21 cellular contexts compared by ENCODE assay signal in the genomic region with DNA sequence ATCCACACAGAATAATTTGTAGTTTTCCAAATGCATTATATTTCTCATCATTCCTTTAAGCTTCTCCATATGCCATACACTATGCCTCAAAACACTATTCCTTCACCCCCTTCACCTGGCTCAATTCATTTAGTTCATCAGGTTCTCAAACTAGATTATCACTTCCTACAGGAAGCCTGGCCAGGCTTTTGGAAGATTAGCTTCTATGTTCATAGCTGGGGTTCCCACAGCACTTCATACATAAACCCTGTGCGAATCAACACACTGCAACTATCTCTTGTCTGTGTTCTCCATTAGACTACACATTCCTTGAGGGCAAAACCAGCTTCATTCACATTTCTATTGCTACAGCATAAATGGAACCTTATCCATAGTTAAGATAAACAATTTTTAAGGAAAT. TPM values are rescaled to one million over a fixed set of nuclear protein-coding genes. Genes with fewer than 3 reads are reported as not detected.
A peak's percentile ranks its signal among the peaks of the same experiment; 100 is the strongest.
DNase-seq lines count a peak whose midpoint lies in the region; ATAC-seq, FAIRE-seq and TF ChIP-seq lines count a peak whose summit lies in the region.
"Had no signal": no experiment of that assay in that cellular context is flagged by ENCODE, and none has a peak within 500 bp of the region (broad histone marks: within the 10 kb centered on the region; RNA-seq: fewer than 3 reads in every experiment).

No MANE protein-coding gene starts in this region.

- TF ChIP-seq CTCF in SK-N-SH (IDR thresholded peaks at IDR 0.05), result no peak

- no peak for TF ChIP-seq POLR2A in H54 (IDR thresholded peaks at IDR 0.05; ENCODE audit: low read depth, low read length)

- DNase-seq in activated naive CD8-positive, alpha-beta T cell treated with anti-CD3 and anti-CD28 coated beads for 36 hours, result no peak
- DNase-seq in CD8-positive, alpha-beta memory T cell, result no peak
- no peak for DNase-seq in central memory CD8-positive, alpha-beta T cell (ENCODE audit: low spot score in 2 of 2)
- DNase-seq in stimulated activated effector memory CD8-positive, alpha-beta T cell treated with anti-CD3 and anti-CD28 coated beads, Interleukin-12 subunit alpha, Interleukin-12 subunit beta, amount 100 ng/mL, for 72 hours (ENCODE audit: low spot score in 2 of 2), result no peak
- DNase-seq in H54 (ENCODE audit: insufficient read length, low spot score), result no peak
- no peak for DNase-seq in SK-N-SH
- DNase-seq: C1 segment of cervical spinal cord, Caco-2, DMS153, EL, H9, Kasumi-1, MM.1S, NCI-H1092 treated with DMSO at 0.1 percent for 48 hours, NCI-H2081 treated with DMSO at 0.1 percent for 48 hours, NCI-H2227 treated with DMSO at 0.1 percent for 48 hours, NCI-H524 had no signal

- peaks cover 3% of the 10 kb centered on the region for H3K36me3 ChIP-seq in CD8-positive, alpha-beta memory T cell (ENCODE audit: insufficient read depth, low read length)
- peaks cover 0 to 8% of the 10 kb centered on the region in 2 experiments for H3K36me3 ChIP-seq in SK-N-SH (replicated peaks in 1 of 2; ENCODE audit: control insufficient read depth in 1 of 2, insufficient read depth in 2 of 2, low read length in 1 of 2)

- H3K27ac ChIP-seq in CD8-positive, alpha-beta memory T cell (ENCODE audit: low read depth, low read length), result no peak overlapping the region
- H3K27ac ChIP-seq in SK-N-SH (ENCODE audit: low read depth in 2 of 2, low read length in 1 of 2), result no peak overlapping the region
- H3K27ac ChIP-seq: A549 had no signal

- H3K9me3 Mint-ChIP-seq in activated naive CD8-positive, alpha-beta T cell (ENCODE audit: low read depth), result no peaks in the 10 kb centered on the region
- H3K9me3 Mint-ChIP-seq in activated naive CD8-positive, alpha-beta T cell treated with anti-CD3 and anti-CD28 coated beads for 36 hours, result peaks cover under 1% of the 10 kb centered on the region
- no peaks in the 10 kb centered on the region for H3K9me3 Mint-ChIP-seq in CD8-positive, alpha-beta memory T cell
- H3K9me3 Mint-ChIP-seq in central memory CD8-positive, alpha-beta T cell, result no peaks in the 10 kb centered on the region
- H3K9me3 Mint-ChIP-seq in stimulated activated effector memory CD8-positive, alpha-beta T cell treated with anti-CD3 and anti-CD28 coated beads, Interleukin-12 subunit alpha, Interleukin-12 subunit beta, amount 100 ng/mL, for 72 hours, result no peaks in the 10 kb centered on the region
- H3K9me3 Mint-ChIP-seq: H9 had no signal

- TF ChIP-seq EP300 in SK-N-SH (IDR thresholded peaks at IDR 0.05; ENCODE audit: borderline replicate concordance in 1 of 2, low read depth in 1 of 2, low read length in 1 of 2), result no peak

- peaks cover 17% of the 10 kb centered on the region for H3K4me1 Mint-ChIP-seq in activated naive CD8-positive, alpha-beta T cell (ENCODE audit: low read depth)
- H3K4me1 Mint-ChIP-seq in activated naive CD8-positive, alpha-beta T cell treated with anti-CD3 and anti-CD28 coated beads for 36 hours, result peaks cover 17% of the 10 kb centered on the region
- peaks cover 16 to 33% (median 30%) of the 10 kb centered on the region in 3 donors for H3K4me1 Mint-ChIP-seq in CD8-positive, alpha-beta memory T cell
- peaks cover 24% of the 10 kb centered on the region for H3K4me1 Mint-ChIP-seq in central memory CD8-positive, alpha-beta T cell
- peaks cover 18% of the 10 kb centered on the region for H3K4me1 Mint-ChIP-seq in stimulated activated effector memory CD8-positive, alpha-beta T cell treated with anti-CD3 and anti-CD28 coated beads, Interleukin-12 subunit alpha, Interleukin-12 subunit beta, amount 100 ng/mL, for 72 hours
- H3K4me1 Mint-ChIP-seq: H9 had no signal

- peak overlapping the region; percentile 1 for H3K27ac Mint-ChIP-seq in activated naive CD8-positive, alpha-beta T cell
- no peak overlapping the region for H3K27ac Mint-ChIP-seq in activated naive CD8-positive, alpha-beta T cell treated with anti-CD3 and anti-CD28 coated beads for 36 hours
- H3K27ac Mint-ChIP-seq in CD8-positive, alpha-beta memory T cell, result peak overlapping the region in 7 of 8 donors; percentile 1 to 59 (median 21)
- H3K27ac Mint-ChIP-seq in central memory CD8-positive, alpha-beta T cell (ENCODE audit: low read depth), result peak overlapping the region; percentile 24
- peak overlapping the region; percentile 9 for H3K27ac Mint-ChIP-seq in stimulated activated effector memory CD8-positive, alpha-beta T cell treated with anti-CD3 and anti-CD28 coated beads, Interleukin-12 subunit alpha, Interleukin-12 subunit beta, amount 100 ng/mL, for 72 hours

- H3K9ac ChIP-seq in SK-N-SH, result no peak overlapping the region

- TF ChIP-seq RAD21 in SK-N-SH (IDR thresholded peaks at IDR 0.05; ENCODE audit: low read length), result no peak

- FAIRE-seq in H54 (lab: Jason Lieb, UNC), result no peak
- FAIRE-seq: A549 had no signal

- H3K4me1 ChIP-seq in CD8-positive, alpha-beta memory T cell (ENCODE audit: insufficient read depth, low read length), result no peaks in the 10 kb centered on the region
- H3K4me1 ChIP-seq in SK-N-SH (ENCODE audit: control insufficient read depth in 1 of 2, insufficient read depth in 2 of 2, low read depth in 1 of 2, low read length in 1 of 2), result no peaks in the 10 kb centered on the region; a peak in 1 of 4 replicates
- H3K4me1 ChIP-seq: A549, Caco-2 had no signal

- POLR2A ChIA-PET in CD8-positive, alpha-beta memory T cell (lab: Charles Lee), result no interaction called here
- POLR2A ChIA-PET in SK-N-SH (lab: Yijun Ruan, JAX), result no interaction called here

- no peak overlapping the region for H3K4me3 Mint-ChIP-seq in activated naive CD8-positive, alpha-beta T cell
- no peak overlapping the region for H3K4me3 Mint-ChIP-seq in activated naive CD8-positive, alpha-beta T cell treated with anti-CD3 and anti-CD28 coated beads for 36 hours
- no peak overlapping the region for H3K4me3 Mint-ChIP-seq in CD8-positive, alpha-beta memory T cell
- no peak overlapping the region for H3K4me3 Mint-ChIP-seq in central memory CD8-positive, alpha-beta T cell
- H3K4me3 Mint-ChIP-seq in stimulated activated effector memory CD8-positive, alpha-beta T cell treated with anti-CD3 and anti-CD28 coated beads, Interleukin-12 subunit alpha, Interleukin-12 subunit beta, amount 100 ng/mL, for 72 hours, result no peak overlapping the region
- H3K4me3 Mint-ChIP-seq: H9 had no signal

- no peak overlapping the region for H3K4me3 ChIP-seq in CD8-positive, alpha-beta memory T cell (ENCODE audit: low read length)
- H3K4me3 ChIP-seq in SK-N-SH (ENCODE audit: low read depth in 2 of 2, low read length in 1 of 2), result no peak overlapping the region
- H3K4me3 ChIP-seq: A549 had no signal

- H3K9me3 ChIP-seq in CD8-positive, alpha-beta memory T cell (ENCODE audit: low read length), result no peaks in the 10 kb centered on the region
- no peaks in the 10 kb centered on the region for H3K9me3 ChIP-seq in SK-N-SH
- H3K9me3 ChIP-seq: A549, Caco-2 had no signal

- CTCF ChIA-PET in CD8-positive, alpha-beta memory T cell (lab: Charles Lee), result no interaction called here
- CTCF ChIA-PET in SK-N-SH (lab: Yijun Ruan, JAX), result interaction anchor here (2.5 kb wide), 1 partner anchor 223 kb away, joined by 9 read pairs; no protein-coding TSS in a partner anchor

- no peaks in the 10 kb centered on the region for H3K9me2 ChIP-seq in SK-N-SH

- no peaks in the 10 kb centered on the region for H3K79me2 ChIP-seq in SK-N-SH (ENCODE audit: insufficient read depth)

- H3K36me3 Mint-ChIP-seq in activated naive CD8-positive, alpha-beta T cell, result peaks cover 15% of the 10 kb centered on the region
- peaks cover 26% of the 10 kb centered on the region for H3K36me3 Mint-ChIP-seq in activated naive CD8-positive, alpha-beta T cell treated with anti-CD3 and anti-CD28 coated beads for 36 hours
- H3K36me3 Mint-ChIP-seq in CD8-positive, alpha-beta memory T cell, result peaks cover 15 to 36% (median 20%) of the 10 kb centered on the region in 3 donors
- H3K36me3 Mint-ChIP-seq in central memory CD8-positive, alpha-beta T cell (ENCODE audit: insufficient read depth), result peaks cover 10% of the 10 kb centered on the region
- H3K36me3 Mint-ChIP-seq in stimulated activated effector memory CD8-positive, alpha-beta T cell treated with anti-CD3 and anti-CD28 coated beads, Interleukin-12 subunit alpha, Interleukin-12 subunit beta, amount 100 ng/mL, for 72 hours, result peaks cover 21% of the 10 kb centered on the region

- no peaks in the 10 kb centered on the region for H3F3A ChIP-seq in SK-N-SH (replicated peaks; ENCODE audit: insufficient read depth)

- no peak overlapping the region for H2AFZ ChIP-seq in SK-N-SH (ENCODE audit: low read depth)

- 100% methylated on average over 1 of the region's 1 CpG for WGBS in SK-N-SH (ENCODE audit: low lambda C conversion rate)

- ATAC-seq in central memory CD8-positive, alpha-beta T cell (replicated peaks; ENCODE audit: extremely low read depth, poor library complexity, severe bottlenecking), result no peak
- ATAC-seq in stimulated activated effector memory CD8-positive, alpha-beta T cell treated with anti-CD3 and anti-CD28 coated beads, Interleukin-12 subunit alpha, Interleukin-12 subunit beta, amount 100 ng/mL, for 72 hours, result no peak
- ATAC-seq: A549, Panc1 had no signal

- H3K4me2 ChIP-seq in SK-N-SH, result no peak overlapping the region
- H3K4me2 ChIP-seq: A549 had no signal

- no peaks in the 10 kb centered on the region for H3K27me3 Mint-ChIP-seq in activated naive CD8-positive, alpha-beta T cell
- no peaks in the 10 kb centered on the region for H3K27me3 Mint-ChIP-seq in activated naive CD8-positive, alpha-beta T cell treated with anti-CD3 and anti-CD28 coated beads for 36 hours
- no peaks in the 10 kb centered on the region for H3K27me3 Mint-ChIP-seq in CD8-positive, alpha-beta memory T cell
- no peaks in the 10 kb centered on the region for H3K27me3 Mint-ChIP-seq in central memory CD8-positive, alpha-beta T cell

- H4K20me1 ChIP-seq in SK-N-SH (ENCODE audit: insufficient read depth), result no peaks in the 10 kb centered on the region; the same call in 1 of the 2 replicates

- H3K27me3 ChIP-seq in CD8-positive, alpha-beta memory T cell (ENCODE audit: insufficient read depth, low read length, poor library complexity, severe bottlenecking), result no peaks in the 10 kb centered on the region
- H3K27me3 ChIP-seq in SK-N-SH (ENCODE audit: insufficient read depth), result no peaks in the 10 kb centered on the region

RNA-seq across cellular contexts. Expression of a gene that starts 40.5 kb away (rescaled TPM):
- total RNA-seq in activated naive CD8-positive, alpha-beta T cell treated with anti-CD3 and anti-CD28 coated beads for 36 hours, result not detected
- total RNA-seq in CD8-positive, alpha-beta memory T cell, result not detected
- polyA plus RNA-seq in CD8-positive, alpha-beta memory T cell, result 0.49 TPM
- polyA plus RNA-seq in SK-N-SH (2012; rRNA removed), result 0.05 TPM in 1 of 2 replicates, not detected in the other
- polyA plus RNA-seq in SK-N-SH (2012; cell fraction: cytosol; rRNA removed), result 0.03 TPM in 2 replicates
- not detected in 2 replicates for polyA plus RNA-seq in SK-N-SH (2012; cell fraction: nucleus; rRNA removed)
- total RNA-seq: Caco-2, H9, HT-29 had no signal
- polyA plus RNA-seq: A549 had no signal
